Comparison of ENCODE assay signal across 1 cellular context in the genomic region with DNA sequence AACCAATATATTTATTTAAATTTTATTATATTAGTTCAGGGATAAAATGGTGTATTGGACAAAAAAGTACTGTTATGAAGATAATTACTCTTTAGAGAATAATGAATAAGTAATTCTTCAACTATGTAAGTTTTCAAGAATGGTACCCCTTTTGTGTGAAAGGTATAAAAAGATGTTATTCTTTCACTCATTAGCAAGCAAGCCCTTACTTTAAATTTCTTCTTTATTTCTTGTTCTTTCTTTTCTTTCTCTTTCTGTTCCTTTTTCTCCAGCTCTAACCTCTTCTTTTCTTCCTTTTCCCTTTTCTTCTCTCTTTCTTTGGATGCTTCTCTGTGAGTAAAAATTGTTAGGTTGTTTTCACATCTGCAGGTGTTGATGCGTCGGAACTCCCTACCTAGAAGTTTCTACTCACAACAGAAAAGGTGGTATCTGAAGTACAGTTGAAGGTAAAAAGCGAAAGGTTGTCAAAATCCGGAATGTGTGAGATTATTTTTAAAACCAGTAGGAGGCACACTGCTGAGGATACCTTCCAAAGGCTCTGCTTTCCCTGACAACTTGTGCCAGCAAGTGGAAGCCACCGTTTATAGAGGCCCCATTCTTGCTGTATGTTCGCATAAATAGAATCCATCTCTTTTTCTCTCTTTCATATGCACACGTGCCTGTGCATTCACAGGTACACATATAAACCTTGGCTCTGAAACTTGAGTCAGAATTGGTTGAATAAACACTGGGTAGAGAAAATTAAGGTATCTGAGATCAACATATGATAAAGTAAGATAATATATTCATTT.
TF ChIP-seq lines count a peak whose summit lies in the region.

No MANE protein-coding gene starts in this region.

TF ChIP-seq in SK-N-SH, 30 proteins besides CTCF, POLR2A, EP300 and RAD21 (continued from another document):
- TF ChIP-seq, protein P1, sequence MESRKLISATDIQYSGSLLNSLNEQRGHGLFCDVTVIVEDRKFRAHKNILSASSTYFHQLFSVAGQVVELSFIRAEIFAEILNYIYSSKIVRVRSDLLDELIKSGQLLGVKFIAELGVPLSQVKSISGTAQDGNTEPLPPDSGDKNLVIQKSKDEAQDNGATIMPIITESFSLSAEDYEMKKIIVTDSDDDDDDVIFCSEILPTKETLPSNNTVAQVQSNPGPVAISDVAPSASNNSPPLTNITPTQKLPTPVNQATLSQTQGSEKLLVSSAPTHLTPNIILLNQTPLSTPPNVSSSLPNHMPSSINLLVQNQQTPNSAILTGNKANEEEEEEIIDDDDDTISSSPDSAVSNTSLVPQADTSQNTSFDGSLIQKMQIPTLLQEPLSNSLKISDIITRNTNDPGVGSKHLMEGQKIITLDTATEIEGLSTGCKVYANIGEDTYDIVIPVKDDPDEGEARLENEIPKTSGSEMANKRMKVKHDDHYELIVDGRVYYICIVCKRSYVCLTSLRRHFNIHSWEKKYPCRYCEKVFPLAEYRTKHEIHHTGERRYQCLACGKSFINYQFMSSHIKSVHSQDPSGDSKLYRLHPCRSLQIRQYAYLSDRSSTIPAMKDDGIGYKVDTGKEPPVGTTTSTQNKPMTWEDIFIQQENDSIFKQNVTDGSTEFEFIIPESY (IDR thresholded peaks at IDR 0.05; ENCODE audit: borderline replicate concordance, low read depth): no peak
- TF ChIP-seq RFX5 (IDR thresholded peaks at IDR 0.05; ENCODE audit: low read length): no peak
- no peak for TF ChIP-seq TEAD4 (IDR thresholded peaks at IDR 0.05; ENCODE audit: borderline replicate concordance, insufficient read depth)
- no peak for TF ChIP-seq MXI1 (IDR thresholded peaks at IDR 0.05; ENCODE audit: low read depth, low read length)
- no peak for TF ChIP-seq JUND (IDR thresholded peaks at IDR 0.05)
- no peak for TF ChIP-seq FOXM1 (IDR thresholded peaks at IDR 0.05; ENCODE audit: low read depth)
- TF ChIP-seq FOXJ3 (CRISPR knock-in tag; IDR thresholded peaks at IDR 0.05): no peak
